Comparison of ENCODE assay signal across 15 cellular contexts in the genomic region with DNA sequence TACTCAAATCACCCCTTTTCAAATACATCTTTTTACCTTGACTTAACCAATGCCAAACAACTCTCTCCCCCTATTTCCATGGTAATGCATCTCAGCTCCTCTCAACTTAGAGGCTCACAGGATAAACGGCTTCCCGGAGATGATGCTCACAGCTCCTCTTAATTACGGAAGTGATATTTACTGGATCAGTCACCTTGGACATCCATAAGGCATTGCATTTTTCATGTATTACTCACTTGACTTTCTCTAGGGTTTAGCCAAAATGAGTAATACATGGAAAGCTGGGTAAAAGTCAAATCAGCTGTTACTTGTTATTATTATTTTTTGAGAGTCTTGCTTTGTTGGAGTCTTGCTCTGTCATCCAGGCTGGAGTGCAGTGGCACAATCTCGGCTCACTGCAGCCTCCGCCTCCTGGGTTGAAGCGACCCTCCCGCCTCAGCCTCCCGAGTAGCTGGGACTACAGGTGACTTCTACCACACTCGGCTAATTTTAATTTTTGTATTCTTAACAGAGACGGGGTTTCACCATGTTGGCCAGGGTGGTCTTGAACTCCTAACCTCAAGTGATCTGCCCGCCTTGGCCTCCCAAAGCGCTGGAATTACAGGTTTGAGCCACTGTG.
DNase-seq lines count a peak whose midpoint lies in the region; ATAC-seq, FAIRE-seq and TF ChIP-seq lines count a peak whose summit lies in the region.
"Had no signal": no experiment of that assay in that cellular context is flagged by ENCODE, and none has a peak within 500 bp of the region (broad histone marks: within the 10 kb centered on the region; RNA-seq: fewer than 3 reads in every experiment).

No MANE protein-coding gene starts in this region.

- H3K9me3 ChIP-seq in MG63, result no peaks in the 10 kb centered on the region
- no peaks in the 10 kb centered on the region for H3K9me3 ChIP-seq in endothelial cell of umbilical vein (replicated peaks; ENCODE audit: control insufficient read depth, insufficient read depth, low read length)
- H3K9me3 ChIP-seq: Peyer's patch had no signal

- no peak for TF ChIP-seq POLR2A in endothelial cell of umbilical vein (IDR thresholded peaks at IDR 0.05; ENCODE audit: low read depth, low read length)

- H3K4me1 ChIP-seq in endothelial cell of umbilical vein (ENCODE audit: control insufficient read depth, extremely low read depth, insufficient read depth, low read length), result peaks cover 39% of the 10 kb centered on the region
- H3K4me1 ChIP-seq: Peyer's patch had no signal

- intact Hi-C loops in endothelial cell of umbilical vein (cut with micrococcal nuclease), result loop anchor here (1.0 to 5.0 kb wide), 3 partner anchors 72 to 161 kb away; no protein-coding TSS in a partner anchor

- CTCF ChIA-PET in endothelial cell of umbilical vein (lab: Charles Lee), result interaction anchor here (0.6 to 2.3 kb wide), 9 partner anchors 8 to 167 kb away, joined by 3 to 23 read pairs (median 4); no protein-coding TSS in a partner anchor

- DNase-seq in AG10803 (ENCODE audit: low read depth), result peak; percentile 98
- peak; percentile 50 for DNase-seq in MG63
- peak; percentile 76 for DNase-seq in endothelial cell of umbilical vein (ENCODE audit: low read depth, low spot score)
- DNase-seq in myocyte (ENCODE audit: low read depth), result peak; percentile 70
- no peak for DNase-seq in amygdala (lab: John Stamatoyannopoulos, UW)
- DNase-seq in SKM-1 treated with dmso at 0.1 percent for 144 hours (lab: John Stamatoyannopoulos, UW; ENCODE audit: unreplicated experiment), result no peak
- DNase-seq in NCI-H187 treated with DMSO at 0.1 percent for 48 hours (lab: John Stamatoyannopoulos, UW), result no peak
- DNase-seq: cerebellar nuclear complex; naive B cell; NCI-H2029 treated with DMSO at 0.1 percent for 48 hours; Peyer's patch; stimulated activated CD4-positive, alpha-beta T cell treated with anti-CD3 and anti-CD28 coated beads, Interleukin-15, amount 100 ng/mL, for 24 hours; stimulated activated naive CD4-positive, alpha-beta T cell had no signal

- no peak for TF ChIP-seq CTCF in AG10803 (conservative IDR thresholded peaks at IDR 0.05; ENCODE audit: low read length)
- no peak for TF ChIP-seq CTCF in endothelial cell of umbilical vein (IDR thresholded peaks at IDR 0.05; ENCODE audit: extremely low read depth in 1 of 2, insufficient read depth in 1 of 2, low read depth in 1 of 2, low read length in 2 of 2)

- dilution Hi-C loops in endothelial cell of umbilical vein (cut with MboI; ENCODE audit: extremely low pct_ligation_motif_present, low sequenced_read_pairs), result no loop called here

- no peak overlapping the region for H3K4me2 ChIP-seq in endothelial cell of umbilical vein (ENCODE audit: insufficient read depth, low read length)

- peak overlapping the region; percentile 3 for H3K9ac ChIP-seq in endothelial cell of umbilical vein (replicated peaks; ENCODE audit: extremely low read depth, insufficient read depth, low read length)

- TSS peak; percentile 82 for BruUV-seq in endothelial cell of umbilical vein (replicated peaks; lab: Mats Ljungman, UMichigan)

- ATAC-seq in GM21737 (IDR thresholded peaks at IDR 0.05; ENCODE audit: unreplicated experiment), result no peak
- ATAC-seq: GM12878 had no signal

- H3K36me3 ChIP-seq in MG63 (no peaks in the 10 kb centered on the region), endothelial cell of umbilical vein (ENCODE audit: control insufficient read depth in 2 of 2, extremely low read depth in 1 of 2, insufficient read depth in 2 of 2, low read length in 2 of 2) (peaks cover 0 to 2% of the 10 kb centered on the region in 2 experiments)

- H2AFZ ChIP-seq in endothelial cell of umbilical vein (ENCODE audit: low read depth, low read length), result no peak overlapping the region

- peak overlapping the region; percentile 36 for H3K27ac ChIP-seq in endothelial cell of umbilical vein (ENCODE audit: insufficient read depth, low read depth, low read length)
- H3K27ac ChIP-seq: Peyer's patch had no signal

- POLR2A ChIA-PET in endothelial cell of umbilical vein (lab: Charles Lee), result interaction anchor here (0.6 kb wide), 1 partner anchor 529 kb away, joined by 3 read pairs; no protein-coding TSS in a partner anchor

- no peaks in the 10 kb centered on the region for H4K20me1 ChIP-seq in endothelial cell of umbilical vein (replicated peaks; ENCODE audit: control insufficient read depth, extremely low read depth, insufficient read depth, low read length)

- FAIRE-seq in endothelial cell of umbilical vein (lab: Jason Lieb, UNC), result peak; percentile 83
- FAIRE-seq: GM12878 had no signal

- H3K4me3 ChIP-seq in AG10803 (ENCODE audit: low read length) (no peak overlapping the region), MG63 (no peak overlapping the region), endothelial cell of umbilical vein (replicated peaks in 1 of 3; ENCODE audit: insufficient read depth in 1 of 3, low read depth in 1 of 3, low read length in 3 of 3) (no peak overlapping the region)
- H3K4me3 ChIP-seq: GM12878, Peyer's patch had no signal

- H3K79me2 ChIP-seq in endothelial cell of umbilical vein (ENCODE audit: control insufficient read depth, insufficient read depth, low read length), result peaks cover 35% of the 10 kb centered on the region

- H3K9me1 ChIP-seq in endothelial cell of umbilical vein (replicated peaks; ENCODE audit: control insufficient read depth, extremely low read depth, insufficient read depth, low read length), result no peaks in the 10 kb centered on the region

- H3K27me3 ChIP-seq in MG63 (no peaks in the 10 kb centered on the region), endothelial cell of umbilical vein (ENCODE audit: control insufficient read depth in 2 of 2, insufficient read depth in 2 of 2, low read length in 2 of 2) (no peaks in the 10 kb centered on the region)
- H3K27me3 ChIP-seq: Peyer's patch had no signal

TF ChIP-seq in endothelial cell of umbilical vein, 7 proteins besides CTCF, POLR2A, EP300 and RAD21:
- TF ChIP-seq JUN (IDR thresholded peaks at IDR 0.05; ENCODE audit: borderline replicate concordance, insufficient read depth, insufficient read length, low read depth), result peak; percentile 87
- TF ChIP-seq EZH2 (IDR thresholded peaks at IDR 0.05; ENCODE audit: borderline replicate concordance, low read depth, low read length, severe bottlenecking), result no peak
- peak; percentile 65 for TF ChIP-seq POLR2AphosphoS5 (IDR thresholded peaks at IDR 0.05; ENCODE audit: insufficient read depth, low read depth, low read length)
- TF ChIP-seq FOS (IDR thresholded peaks at IDR 0.05; ENCODE audit: borderline replicate concordance, insufficient read depth, low read length), result peak; percentile 92
- no peak for TF ChIP-seq MAX (IDR thresholded peaks at IDR 0.05; ENCODE audit: insufficient read depth, insufficient read length)
- TF ChIP-seq MYC (IDR thresholded peaks at IDR 0.05; ENCODE audit: low read depth, low read length), result no peak
- peak; percentile 8 for TF ChIP-seq GATA2 (IDR thresholded peaks at IDR 0.05; ENCODE audit: insufficient read depth, insufficient read length, low read depth, low read length)

Comparison
In these comparisons a context has a peak if more than half of its experiments do, and no peak if none do; other contexts are left out.
1. DNase-seq: peak in AG10803 (single experiment), MG63 (single experiment), endothelial cell of umbilical vein (single experiment) and myocyte (single experiment); none in amygdala (0 of 56), SKM-1 treated with dmso at 0.1 percent for 144 hours (single experiment) and NCI-H187 treated with DMSO at 0.1 percent for 48 hours (single experiment).